8 cellular contexts compared by ENCODE assay signal in the genomic region with DNA sequence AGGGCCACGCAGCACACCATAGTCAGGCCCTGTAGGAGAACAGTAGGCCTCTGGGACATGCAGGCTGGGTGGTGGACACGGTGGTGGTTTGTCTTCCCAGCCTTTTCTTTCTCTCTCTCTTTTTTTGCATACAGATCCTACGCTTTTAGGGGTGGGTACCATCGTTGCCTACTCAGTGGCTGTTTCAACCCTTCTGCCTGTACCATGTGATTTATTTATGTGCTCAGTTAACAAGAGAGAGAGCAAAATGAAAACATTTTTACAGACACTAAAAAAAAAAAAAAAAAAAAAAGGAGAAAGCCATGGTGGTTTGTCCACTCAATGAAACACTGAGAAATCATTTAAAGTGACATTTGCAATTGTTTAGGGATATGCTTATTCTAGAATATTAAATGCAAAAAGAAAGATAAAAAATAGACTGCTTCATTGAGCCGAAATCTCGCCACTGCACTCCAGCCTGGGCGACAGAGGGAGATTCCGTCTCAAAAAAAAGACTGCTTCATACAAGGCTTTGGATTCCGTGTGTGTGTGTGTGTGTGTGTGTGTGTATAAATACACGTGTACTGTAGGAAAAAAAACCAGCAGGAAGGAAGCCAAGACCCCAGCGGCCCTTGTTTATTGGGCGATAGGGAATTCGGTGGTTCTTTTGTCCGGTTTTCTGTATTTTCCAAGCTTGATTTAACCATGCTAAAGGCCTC. TPM values are rescaled to one million over a fixed set of nuclear protein-coding genes. Genes with fewer than 3 reads are reported as not detected.
DNase-seq lines count a peak whose midpoint lies in the region; ATAC-seq and TF ChIP-seq lines count a peak whose summit lies in the region.

No MANE protein-coding gene starts in this region.

- no peak overlapping the region for H2BK120ac ChIP-seq in mesendoderm (ENCODE audit: low read depth, low read length)

- H3K4me2 ChIP-seq in mesendoderm (ENCODE audit: low read length): peak overlapping the region; percentile 16

- no peak overlapping the region for H4K5ac ChIP-seq in mesendoderm (ENCODE audit: low read length)

- ATAC-seq in central memory CD8-positive, alpha-beta T cell (replicated peaks; ENCODE audit: extremely low read depth, poor library complexity, severe bottlenecking): no peak
- no peak for ATAC-seq in GM21447 (IDR thresholded peaks at IDR 0.05; ENCODE audit: unreplicated experiment)

- H3K4me1 ChIP-seq in A673 (ENCODE audit: insufficient read depth, low read length, poor library complexity, severe bottlenecking) (peaks cover 19% of the 10 kb centered on the region), mesendoderm (ENCODE audit: control insufficient read depth, low read depth, low read length) (peaks cover 2% of the 10 kb centered on the region), urinary bladder (ENCODE audit: insufficient read depth) (no peaks in the 10 kb centered on the region)

- H3K27ac Mint-ChIP-seq in central memory CD8-positive, alpha-beta T cell (ENCODE audit: low read depth): peak overlapping the region; percentile 100

- peaks cover 2% of the 10 kb centered on the region for H3K79me2 ChIP-seq in mesendoderm (ENCODE audit: control insufficient read depth, insufficient read depth, low read length)

- intact Hi-C loops in A673 (cut with micrococcal nuclease; ENCODE audit: unreplicated experiment): loop anchor here (5.0 to 10.0 kb wide), 2 partner anchors 201 to 611 kb away; no protein-coding TSS in a partner anchor

- CTCF ChIA-PET in A673 (lab: Charles Lee): interaction anchor here (0.6 to 0.9 kb wide), 5 partner anchors 11 to 789 kb away, joined by 3 to 8 read pairs (median 5); partner anchors contain the start of gene MOK

- H3K9me3 ChIP-seq in A673 (ENCODE audit: low read depth, low read length, poor library complexity, severe bottlenecking): no peaks in the 10 kb centered on the region

- no CpG with 5 or more reads among the region's 14 CpGs for WGBS in mesendoderm (ENCODE audit: extremely low coverage, insufficient coverage, low lambda C conversion rate)
- 13% methylated on average over 14 of the region's 14 CpGs for WGBS in urinary bladder

- no peak overlapping the region for H3K4ac ChIP-seq in mesendoderm (ENCODE audit: low read depth, low read length)

- no peaks in the 10 kb centered on the region for H3K27me3 Mint-ChIP-seq in central memory CD8-positive, alpha-beta T cell

- H3K4me3 ChIP-seq in A673 (ENCODE audit: low read depth, low read length, poor library complexity, severe bottlenecking) (peak overlapping the region; percentile 63), GM12875 (ENCODE audit: low read depth, low read length) (peak overlapping the region; percentile 37), mesendoderm (ENCODE audit: low read length) (peak overlapping the region; percentile 2), urinary bladder (ENCODE audit: low read depth, low read length) (peak overlapping the region; percentile 35)

- no TSS peak for BruUV-seq in A673 (replicated peaks; lab: Mats Ljungman, UMichigan)

- H3K9ac ChIP-seq in mesendoderm (ENCODE audit: low read length): peak overlapping the region; percentile 66

- H3K56ac ChIP-seq in mesendoderm (ENCODE audit: low read length): peak overlapping the region; percentile 79

- H3K4me3 Mint-ChIP-seq in central memory CD8-positive, alpha-beta T cell: peak overlapping the region; percentile 92

- H3K36me3 ChIP-seq in A673 (ENCODE audit: insufficient read depth, low read length, poor library complexity, severe bottlenecking): no peaks in the 10 kb centered on the region
- H3K36me3 ChIP-seq in mesendoderm (ENCODE audit: control insufficient read depth, insufficient read depth, low read length): no peaks in the 10 kb centered on the region
- no peaks in the 10 kb centered on the region for H3K36me3 ChIP-seq in urinary bladder (ENCODE audit: insufficient read depth)

- no peaks in the 10 kb centered on the region for H3K9me3 Mint-ChIP-seq in central memory CD8-positive, alpha-beta T cell

- H3K4me1 Mint-ChIP-seq in central memory CD8-positive, alpha-beta T cell: peaks cover 40% of the 10 kb centered on the region

- DNase-seq in A673 (ENCODE audit: low spot score) (peak; percentile 80), OCI-M1 (lab: John Stamatoyannopoulos, UW) (peak; percentile 69), mesendoderm (no peak), pons (ENCODE audit: low spot score) (no peak)
- no peak for DNase-seq in central memory CD8-positive, alpha-beta T cell (ENCODE audit: low spot score in 2 of 2)

- H3K27me3 ChIP-seq in A673 (replicated peaks; ENCODE audit: insufficient read depth, low read depth, low read length, poor library complexity) (no peaks in the 10 kb centered on the region), mesendoderm (ENCODE audit: insufficient read depth, low read length, poor library complexity) (no peaks in the 10 kb centered on the region)

- H3K79me1 ChIP-seq in mesendoderm (ENCODE audit: low read length): peaks cover 7% of the 10 kb centered on the region

- H4K8ac ChIP-seq in mesendoderm (ENCODE audit: low read depth, low read length): no peak overlapping the region

- peaks cover 37% of the 10 kb centered on the region for H3K36me3 Mint-ChIP-seq in central memory CD8-positive, alpha-beta T cell (ENCODE audit: insufficient read depth)

- H2BK15ac ChIP-seq in mesendoderm (replicated peaks; ENCODE audit: low read depth): no peak overlapping the region

- TF ChIP-seq CTCF in A673 (conservative IDR thresholded peaks at IDR 0.05; ENCODE audit: low read depth, low read length) (no peak), GM12875 (IDR thresholded peaks at IDR 0.05; ENCODE audit: borderline replicate concordance, insufficient read depth, low read depth, low read length) (no peak)

- peak overlapping the region; percentile 80 for H3K18ac ChIP-seq in mesendoderm (ENCODE audit: low read length)

- H2BK5ac ChIP-seq in mesendoderm (ENCODE audit: low read length): no peak overlapping the region

- POLR2A ChIA-PET in A673 (lab: Charles Lee; ENCODE audit: low non-redundant PET): interaction anchor here (0.6 kb wide), 1 partner anchor 136 kb away, joined by 5 read pairs; no protein-coding TSS in a partner anchor

- no peak overlapping the region for H2AK5ac ChIP-seq in mesendoderm (ENCODE audit: low read length)

- H3K27ac ChIP-seq in A673 (ENCODE audit: low read depth, low read length, poor library complexity, severe bottlenecking) (peak overlapping the region; percentile 74), mesendoderm (ENCODE audit: low read depth, low read length) (peak overlapping the region; percentile 58), urinary bladder (ENCODE audit: low read depth) (no peak overlapping the region)

- no peak overlapping the region for H3K23ac ChIP-seq in mesendoderm (ENCODE audit: low read length)

RNA-seq across cellular contexts. Expression of gene ZNF839, which starts 3.3 kb away (rescaled TPM):
- total RNA-seq in A673 (2021) (13.5 and 16.0 TPM in 2 replicates), urinary bladder (10.6 TPM)
- 5.3 TPM for polyA plus RNA-seq in mesendoderm (2013, experiment 1 of 2)
- polyA plus RNA-seq in mesendoderm (2013, experiment 2 of 2): 5.9 TPM
- polyA plus RNA-seq in urinary bladder: 7.0 TPM

RNA-seq across cellular contexts. Expression of gene MOK, which starts 11.2 kb away (rescaled TPM):
- 27.4 and 29.1 TPM in 2 replicates for total RNA-seq in A673 (2021)
- 3.2 TPM for polyA plus RNA-seq in mesendoderm (2013, experiment 1 of 2)
- 2.7 TPM for polyA plus RNA-seq in mesendoderm (2013, experiment 2 of 2)
- 19.3 TPM for total RNA-seq in urinary bladder
- 12.9 TPM for polyA plus RNA-seq in urinary bladder

RNA-seq across cellular contexts. Expression of gene CINP, which starts 46.5 kb away (rescaled TPM):
- total RNA-seq in A673 (2021) (46.6 and 48.2 TPM in 2 replicates), urinary bladder (32.7 TPM)
- polyA plus RNA-seq in mesendoderm (2013, experiment 1 of 2): 35.2 TPM
- polyA plus RNA-seq in mesendoderm (2013, experiment 2 of 2): 34.8 TPM
- polyA plus RNA-seq in urinary bladder: 29.3 TPM

RNA-seq across cellular contexts. Expression of gene TECPR2, which starts 46.5 kb away (rescaled TPM):
- total RNA-seq in A673 (2021): 21.7 and 22.1 TPM in 2 replicates
- polyA plus RNA-seq in mesendoderm (2013, experiment 1 of 2): 4.2 TPM
- polyA plus RNA-seq in mesendoderm (2013, experiment 2 of 2): 4.9 TPM
- 12.5 TPM for total RNA-seq in urinary bladder
- 15.6 TPM for polyA plus RNA-seq in urinary bladder

Comparison
In these comparisons a context has a peak if more than half of its experiments do, and no peak if none do; other contexts are left out.
1. DNase-seq: peak in A673 (single experiment) and OCI-M1 (single experiment); none in central memory CD8-positive, alpha-beta T cell (0 of 2), mesendoderm (single experiment) and pons (single experiment).
2. H3K4me3 ChIP-seq: peak in every context shown above with its lines; median percentile 63 in A673; 37 in GM12875; 35 in urinary bladder; 2 in mesendoderm.